ENCODE assay signal across 2 cellular contexts in the genomic region with DNA sequence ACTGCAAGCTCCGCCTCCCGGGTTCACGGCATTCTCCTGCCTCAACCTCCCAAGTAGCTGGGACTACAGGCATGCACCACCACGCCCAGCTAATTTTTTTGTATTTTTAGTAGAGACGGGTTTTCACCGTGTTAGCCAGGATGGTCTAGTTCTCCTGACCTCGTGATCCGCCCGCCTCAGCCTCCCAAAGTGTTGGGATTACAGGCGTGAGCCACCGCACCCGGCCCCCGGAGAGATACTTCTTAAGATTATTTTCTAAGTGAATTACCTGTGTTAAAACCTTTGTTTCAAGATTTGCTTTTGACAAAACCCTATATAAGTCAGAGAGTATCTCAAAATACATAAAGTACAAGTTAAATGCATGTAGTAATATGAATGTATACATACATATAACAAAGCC.
DNase-seq lines count a peak whose midpoint lies in the region; ATAC-seq, FAIRE-seq and TF ChIP-seq lines count a peak whose summit lies in the region.
"Not testable (repeated sequence)": the region's sequence is repeated elsewhere in the genome, so short reads cannot be mapped to it uniquely, and the experiment has no call there.

No MANE protein-coding gene starts in this region.

- POLR2A ChIA-PET in IMR-90 (lab: Charles Lee; ENCODE audit: unreplicated experiment), result interaction anchor here (0.6 kb wide), 1 partner anchor 364 kb away, joined by 3 read pairs; no protein-coding TSS in a partner anchor

- not testable (repeated sequence) for H3K9me3 ChIP-seq in IMR-90 (ENCODE audit: control insufficient read depth, insufficient read depth, low read length); kidney (ENCODE audit: control insufficient read depth in 1 of 2, low read length in 2 of 2)

- intact Hi-C loops in IMR-90 (cut with micrococcal nuclease); kidney (cut with DNase I): not testable (repeated sequence)

- not testable (repeated sequence) for H4K8ac ChIP-seq in IMR-90 (ENCODE audit: low read depth in 2 of 2, low read length in 2 of 2)

- WGBS in IMR-90 (ENCODE audit: extremely low coverage in 2 of 2, insufficient read length in 1 of 2), 2 experiments, result no CpG with 5 or more reads among the region's 13 CpGs

- not testable (repeated sequence) for H3K36me3 ChIP-seq in IMR-90 (ENCODE audit: control insufficient read depth, insufficient read depth, low read length); kidney (ENCODE audit: control insufficient read depth in 1 of 2, insufficient read depth in 2 of 2, low read length in 2 of 2)

- H2BK120ac ChIP-seq in IMR-90 (ENCODE audit: low read depth, low read length), result not testable (repeated sequence)

- H3K27me3 ChIP-seq in IMR-90 (ENCODE audit: control insufficient read depth, insufficient read depth, low read length), result not testable (repeated sequence)

- H2AK5ac ChIP-seq in IMR-90 (ENCODE audit: low read depth, low read length), result not testable (repeated sequence)

- not testable (repeated sequence) for H3K4me1 ChIP-seq in IMR-90 (ENCODE audit: control insufficient read depth, insufficient read depth, low read length); kidney (ENCODE audit: control insufficient read depth in 1 of 2, insufficient read depth in 1 of 2, low read depth in 1 of 2, low read length in 2 of 2)

- not testable (repeated sequence) for H3K4me2 ChIP-seq in IMR-90 (ENCODE audit: low read depth, low read length)

- H4K91ac ChIP-seq in IMR-90 (ENCODE audit: insufficient read depth, low read depth, low read length), result not testable (repeated sequence)

- not testable (repeated sequence) for TF ChIP-seq RAD21 in IMR-90 (IDR thresholded peaks at IDR 0.05; ENCODE audit: low read length)

- H2BK20ac ChIP-seq in IMR-90 (ENCODE audit: low read depth, low read length), result not testable (repeated sequence)

- dilution Hi-C loops in IMR-90 (cut with HindIII; ENCODE audit: low sequenced_read_pairs, unreplicated experiment), result not testable (repeated sequence)

- ATAC-seq in IMR-90 (ENCODE audit: low read depth), result not testable (repeated sequence)

- TF ChIP-seq POLR2A in IMR-90 (IDR thresholded peaks at IDR 0.05; ENCODE audit: low read depth, low read length), result not testable (repeated sequence)

- not testable (repeated sequence) for H2BK15ac ChIP-seq in IMR-90 (ENCODE audit: low read depth, low read length)

- not testable (repeated sequence) for DNase-seq in IMR-90
- DNase-seq in kidney, result peak; percentile 25

- CTCF ChIA-PET in IMR-90 (lab: Yijun Ruan, JAX), result not testable (repeated sequence)

- H3K18ac ChIP-seq in IMR-90 (ENCODE audit: low read depth, low read length), result not testable (repeated sequence)

- not testable (repeated sequence) for BruUV-seq in IMR-90 (replicated peaks; lab: Mats Ljungman, UMichigan)

- not testable (repeated sequence) for H3K14ac ChIP-seq in IMR-90 (replicated peaks; ENCODE audit: low read depth, low read length)

- not testable (repeated sequence) for H3K9me1 ChIP-seq in IMR-90 (ENCODE audit: insufficient read depth, low read length)

- not testable (repeated sequence) for H3K27ac ChIP-seq in IMR-90 (ENCODE audit: insufficient read depth, low read length); kidney (ENCODE audit: low read depth in 2 of 2, low read length in 2 of 2)

- not testable (repeated sequence) for H3K56ac ChIP-seq in IMR-90 (ENCODE audit: extremely low read depth, insufficient read depth, low read length)

- H4K5ac ChIP-seq in IMR-90 (ENCODE audit: low read depth, low read length), result not testable (repeated sequence)

- H4K20me1 ChIP-seq in IMR-90 (ENCODE audit: insufficient read depth, low read length), result not testable (repeated sequence)

- H2AK9ac ChIP-seq in IMR-90 (replicated peaks; ENCODE audit: low read depth, low read length, poor library complexity), result not testable (repeated sequence)

- not testable (repeated sequence) for TF ChIP-seq CTCF in IMR-90 (conservative IDR thresholded peaks at IDR 0.05; ENCODE audit: low read depth, low read length); kidney (IDR thresholded peaks at IDR 0.05; ENCODE audit: borderline replicate concordance, extremely low read depth, insufficient read depth)

- H3K4me3 ChIP-seq in IMR-90 (ENCODE audit: insufficient read depth, low read depth, low read length); kidney (ENCODE audit: low read length in 2 of 2): not testable (repeated sequence)

- H2BK5ac ChIP-seq in IMR-90 (ENCODE audit: low read depth, low read length, poor library complexity, severe bottlenecking), result peak overlapping the region; percentile 36

- in situ Hi-C loops in IMR-90 (cut with MboI; ENCODE audit: low sequenced_read_pairs), result not testable (repeated sequence)

- H3K9ac ChIP-seq in IMR-90 (ENCODE audit: low read depth, low read length); kidney (ENCODE audit: low read length in 2 of 2): not testable (repeated sequence)

- FAIRE-seq in kidney (lab: Jason Lieb, UNC), result not testable (repeated sequence)

- not testable (repeated sequence) for H3K23ac ChIP-seq in IMR-90 (ENCODE audit: low read depth, low read length)

- not testable (repeated sequence) for H3K4ac ChIP-seq in IMR-90 (ENCODE audit: low read depth, low read length)

- H2AFZ ChIP-seq in IMR-90 (replicated peaks; ENCODE audit: low read length, poor library complexity), result not testable (repeated sequence)

- H3K79me1 ChIP-seq in IMR-90 (ENCODE audit: low read depth in 1 of 2, low read length in 2 of 2), result not testable (repeated sequence)
